9 cellular contexts compared by ENCODE assay signal in genomic region chr18:10006261-10006903, GRCh38.
DNase-seq lines count a peak whose midpoint lies in the region; ATAC-seq and TF ChIP-seq lines count a peak whose summit lies in the region.
"Had no signal": no experiment of that assay in that cellular context is flagged by ENCODE, and none has a peak within 500 bp of the region (broad histone marks: within the 10 kb centered on the region; RNA-seq: fewer than 3 reads in every experiment).

No MANE protein-coding gene starts in this region.

- H3K27ac ChIP-seq in body of pancreas, result peak overlapping the region in 1 of 4 donors; percentile 3
- H3K27ac ChIP-seq: SJSA1 had no signal

- DNase-seq in DMS 273 (lab: John Stamatoyannopoulos, UW; ENCODE audit: unreplicated experiment) (peak; percentile 92), NCI-H1694 treated with DMSO at 0.1 percent for 48 hours (lab: John Stamatoyannopoulos, UW) (peak; percentile 71), body of pancreas (peak in 3 of 4 donors; percentile 58 to 65 (median 61)), mesenteric fat pad (ENCODE audit: low spot score) (peak; percentile 11), activated gamma-delta T cell (lab: John Stamatoyannopoulos, UW) (no peak), HUDEP-2 (lab: John Stamatoyannopoulos, UW; ENCODE audit: unreplicated experiment in 76 of 76) (no peak), KG1 (lab: John Stamatoyannopoulos, UW) (no peak)
- DNase-seq in effector CD8-positive, alpha-beta T cell (lab: John Stamatoyannopoulos, UW), result no peak

- TF ChIP-seq POLR2A in body of pancreas (IDR thresholded peaks at IDR 0.05), result no peak

- 53 to 60% methylated on average over 4 of the region's 4 CpGs for WGBS in body of pancreas, 2 donors

- H3K9me3 ChIP-seq in body of pancreas, result no peaks in the 10 kb centered on the region
- H3K9me3 ChIP-seq: SJSA1 had no signal

- no peaks in the 10 kb centered on the region for H3K36me3 ChIP-seq in body of pancreas (replicated peaks in 1 of 2; ENCODE audit: insufficient read depth in 1 of 2, low read depth in 2 of 2)
- H3K36me3 ChIP-seq: SJSA1 had no signal

- intact Hi-C loops in body of pancreas (cut with DNase I), result no loop called here

- peak in 5 of 7 experiments; percentile 22 to 62 (median 50) for TF ChIP-seq CTCF in body of pancreas (IDR thresholded peaks at IDR 0.05)

- no peak overlapping the region for H3K4me3 ChIP-seq in body of pancreas
- H3K4me3 ChIP-seq: SJSA1 had no signal

- H3K4me1 ChIP-seq in body of pancreas, result peaks cover 36% of the 10 kb centered on the region

- no peaks in the 10 kb centered on the region for H3K27me3 ChIP-seq in body of pancreas
- H3K27me3 ChIP-seq: SJSA1 had no signal

- peak; percentile 62 for ATAC-seq in body of pancreas

Comparison
In these comparisons a context has a peak if more than half of its experiments do, and no peak if none do; other contexts are left out.
1. DNase-seq: peak in DMS 273 (single experiment), NCI-H1694 treated with DMSO at 0.1 percent for 48 hours (single experiment), body of pancreas (3 of 4) and mesenteric fat pad (single experiment); none in activated gamma-delta T cell (single experiment), HUDEP-2 (0 of 76), KG1 (single experiment) and effector CD8-positive, alpha-beta T cell (single experiment).